Comparison of ENCODE assay signal across 10 cellular contexts in genomic region chr12:84738481-84738972, GRCh38.
DNase-seq lines count a peak whose midpoint lies in the region; ATAC-seq and TF ChIP-seq lines count a peak whose summit lies in the region.
"Had no signal": no experiment of that assay in that cellular context is flagged by ENCODE, and none has a peak within 500 bp of the region (broad histone marks: within the 10 kb centered on the region; RNA-seq: fewer than 3 reads in every experiment).

No MANE protein-coding gene starts in this region.

- H3K14ac ChIP-seq in mesenchymal stem cell (ENCODE audit: low read length in 2 of 2), result no peak overlapping the region

- no peak overlapping the region for H3K4me2 ChIP-seq in mesenchymal stem cell (ENCODE audit: low read length, poor library complexity, severe bottlenecking)

- no peak for ATAC-seq in left colon

- H3K4ac ChIP-seq in mesenchymal stem cell (ENCODE audit: low read depth in 1 of 2, low read length in 2 of 2), result no peak overlapping the region

- WGBS in mesenchymal stem cell, result 100% methylated on average over 1 of the region's 2 CpGs

- no peaks in the 10 kb centered on the region for H3K36me3 ChIP-seq in mesenchymal stem cell (ENCODE audit: control insufficient read depth in 1 of 2, insufficient read depth in 2 of 2, low read depth in 1 of 2, low read length in 2 of 2)

- no peak overlapping the region for H4K8ac ChIP-seq in mesenchymal stem cell (ENCODE audit: low read length)

- H2BK120ac ChIP-seq in mesenchymal stem cell (ENCODE audit: low read depth, low read length), result peak overlapping the region; percentile 3

- no peak overlapping the region for H3K23ac ChIP-seq in mesenchymal stem cell (ENCODE audit: low read length in 2 of 2)

- H3K27ac ChIP-seq in mesenchymal stem cell (ENCODE audit: low read length, poor library complexity, severe bottlenecking), result no peak overlapping the region
- H3K27ac ChIP-seq in substantia nigra (ENCODE audit: low read depth, low read length, poor library complexity, severe bottlenecking), result no peak overlapping the region
- H3K27ac ChIP-seq: C4-2B had no signal

- H3K4me1 ChIP-seq in mesenchymal stem cell (ENCODE audit: control insufficient read depth, insufficient read depth, low read depth, low read length), result no peaks in the 10 kb centered on the region

- no peak overlapping the region for H2BK12ac ChIP-seq in mesenchymal stem cell (ENCODE audit: low read length in 2 of 2)

- intact Hi-C loops in left colon (cut with DNase I, micrococcal nuclease), result no loop called here

- no peak for TF ChIP-seq CTCF in epithelial cell of esophagus (IDR thresholded peaks at IDR 0.05; ENCODE audit: insufficient read depth, low read depth, low read length, missing control alignments)

- H3K27me3 ChIP-seq in mesenchymal stem cell (ENCODE audit: control insufficient read depth in 1 of 2, insufficient read depth in 1 of 2, low read length in 2 of 2), result no peaks in the 10 kb centered on the region

- peak overlapping the region in 1 of 2 experiments; percentile 28 for H3K18ac ChIP-seq in mesenchymal stem cell (ENCODE audit: low read depth in 1 of 2, low read length in 2 of 2)

- no peak overlapping the region for H2AK5ac ChIP-seq in mesenchymal stem cell (ENCODE audit: low read length, severe bottlenecking)

- no peak overlapping the region for H2AFZ ChIP-seq in mesenchymal stem cell (ENCODE audit: low read depth, low read length)

- no peak overlapping the region for H2BK15ac ChIP-seq in mesenchymal stem cell (ENCODE audit: low read depth, poor library complexity, severe bottlenecking)

- DNase-seq in COLO829 (ENCODE audit: low spot score) (peak; percentile 27), NCI-H69 (lab: John Stamatoyannopoulos, UW) (peak; percentile 46), epithelial cell of esophagus (ENCODE audit: low read depth) (peak; percentile 91), mesenchymal stem cell (peak; percentile 58), left colon (no peak), NCI-H510A treated with DMSO at 0.1 percent for 48 hours (lab: John Stamatoyannopoulos, UW) (no peak), substantia nigra (lab: John Stamatoyannopoulos, UW) (no peak), midbrain (lab: John Stamatoyannopoulos, UW) (no peak)
- DNase-seq: activated T-cell treated with anti-CD3 and anti-CD28 coated beads, Interleukin-2, amount 50 U/mL, for 1 hour had no signal

- H4K91ac ChIP-seq in mesenchymal stem cell (ENCODE audit: low read length), result no peak overlapping the region

- no peaks in the 10 kb centered on the region for H3K79me1 ChIP-seq in mesenchymal stem cell (replicated peaks; ENCODE audit: low read length, poor library complexity, severe bottlenecking)

- no peak overlapping the region for H2BK5ac ChIP-seq in mesenchymal stem cell (ENCODE audit: low read depth, low read length, poor library complexity, severe bottlenecking)

- peak overlapping the region; percentile 7 for H3K9ac ChIP-seq in mesenchymal stem cell (ENCODE audit: low read length)

- H3K4me3 ChIP-seq in epithelial cell of esophagus (ENCODE audit: low read length) (no peak overlapping the region), mesenchymal stem cell (ENCODE audit: insufficient read depth in 1 of 2, low read depth in 1 of 2, low read length in 2 of 2) (no peak overlapping the region)

- H3K9me3 ChIP-seq in mesenchymal stem cell (ENCODE audit: control insufficient read depth, low read length), result no peaks in the 10 kb centered on the region

Comparison
In these comparisons a context has a peak if more than half of its experiments do, and no peak if none do; other contexts are left out.
1. DNase-seq: peak in COLO829 (single experiment), NCI-H69 (single experiment), epithelial cell of esophagus (single experiment) and mesenchymal stem cell (single experiment); none in left colon (0 of 2), NCI-H510A treated with DMSO at 0.1 percent for 48 hours (single experiment), substantia nigra (0 of 49) and midbrain (single experiment).